8 cellular contexts compared by ENCODE assay signal in the genomic region with DNA sequence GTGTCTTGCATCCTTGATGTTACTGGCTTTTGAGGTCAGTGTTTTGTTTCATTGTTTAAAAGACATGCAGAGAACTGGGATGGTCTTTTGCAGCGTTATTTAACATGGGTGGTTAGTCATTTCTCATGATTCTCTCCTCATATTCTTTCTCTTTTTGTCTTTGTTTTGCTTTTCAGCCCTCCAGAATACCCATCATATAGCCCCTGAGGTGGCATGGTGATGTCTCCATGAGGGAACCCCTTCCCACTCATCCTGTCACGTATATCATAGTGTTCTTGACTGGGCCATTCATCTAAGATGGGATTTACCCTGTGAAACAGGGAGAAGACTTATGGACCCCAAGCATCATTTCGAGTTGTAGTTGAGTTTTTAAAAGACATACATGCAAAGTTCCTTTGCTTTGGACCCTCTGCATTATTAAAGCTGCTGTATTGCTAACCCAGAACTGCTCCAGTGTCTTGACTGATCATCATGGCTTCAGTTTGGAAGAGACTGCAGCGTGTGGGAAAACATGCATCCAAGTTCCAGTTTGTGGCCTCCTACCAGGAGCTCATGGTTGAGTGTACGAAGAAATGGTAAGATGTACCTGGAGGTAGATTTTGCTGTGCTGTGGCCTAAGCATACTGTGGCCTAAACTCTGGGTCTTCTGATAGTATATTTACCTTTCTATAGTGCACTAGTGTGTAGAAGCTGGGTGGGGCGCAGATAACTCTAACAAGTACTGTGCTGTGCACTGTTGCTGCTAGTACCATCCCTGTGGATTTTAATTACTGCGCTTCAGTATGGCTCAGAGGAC. TPM values are rescaled to one million over a fixed set of nuclear protein-coding genes. Genes with fewer than 3 reads are reported as not detected.
DNase-seq lines count a peak whose midpoint lies in the region; ATAC-seq and TF ChIP-seq lines count a peak whose summit lies in the region.

No MANE protein-coding gene starts in this region.

- intact Hi-C loops in ascending aorta (cut with DNase I) (loop anchor here (1.0 to 10.0 kb wide), 7 partner anchors 65 to 1138 kb away; a partner anchor contains a TSS), lower lobe of right lung (cut with DNase I) (no loop called here), aorta (cut with DNase I) (loop anchor here (5.0 to 10.0 kb wide), 2 partner anchors 202 to 250 kb away; a partner anchor contains a TSS)

- H3K4me3 Mint-ChIP-seq in stimulated activated naive CD8-positive, alpha-beta T cell treated with anti-CD3 and anti-CD28 coated beads, Interleukin-15, Interleukin-2, amounts not matched to agents 100 ng/mL and 50 ng/mL, for 24 hours = peak overlapping the region; percentile 81

- ATAC-seq in stimulated activated naive CD8-positive, alpha-beta T cell treated with anti-CD3 and anti-CD28 coated beads, Interleukin-15, Interleukin-2, amounts not matched to agents 100 U/mL and 50 U/mL, for 24 hours = no peak
- ATAC-seq in lower lobe of right lung (no peak), aorta (ENCODE audit: low FRiP score) (no peak), HG03095 (IDR thresholded peaks at IDR 0.05; ENCODE audit: unreplicated experiment) (no peak)

- WGBS in aorta, 2 donors = 69 to 72% methylated on average over 7 of the region's 7 CpGs

- POLR2A ChIA-PET in HEK293T (lab: Yijun Ruan, JAX) = no interaction called here

- peak overlapping the region; percentile 91 for H3K27ac ChIP-seq in ascending aorta
- peak overlapping the region; percentile 84 for H3K27ac ChIP-seq in lower lobe of right lung
- no peak overlapping the region for H3K27ac ChIP-seq in aorta (ENCODE audit: low read depth in 1 of 2, low read length in 2 of 2)

- H3K27me3 Mint-ChIP-seq in stimulated activated naive CD8-positive, alpha-beta T cell treated with anti-CD3 and anti-CD28 coated beads, Interleukin-15, Interleukin-2, amounts not matched to agents 100 ng/mL and 50 ng/mL, for 24 hours = no peaks in the 10 kb centered on the region

- H3K27ac Mint-ChIP-seq in stimulated activated naive CD8-positive, alpha-beta T cell treated with anti-CD3 and anti-CD28 coated beads, Interleukin-15, Interleukin-2, amounts not matched to agents 100 ng/mL and 50 ng/mL, for 24 hours = peak overlapping the region; percentile 17

- H3K4me1 ChIP-seq in ascending aorta (peaks cover 4 to 22% of the 10 kb centered on the region in 2 donors), lower lobe of right lung (peaks cover 27% of the 10 kb centered on the region), aorta (ENCODE audit: control insufficient read depth in 1 of 2, insufficient read depth in 2 of 2, low read length in 2 of 2) (peaks cover 0 to 7% of the 10 kb centered on the region in 2 donors)

- no peak for TF ChIP-seq CTCF in ascending aorta (IDR thresholded peaks at IDR 0.05)
- no peak for TF ChIP-seq CTCF in lower lobe of right lung (IDR thresholded peaks at IDR 0.05)

- H3K27me3 ChIP-seq in ascending aorta = no peaks in the 10 kb centered on the region
- no peaks in the 10 kb centered on the region for H3K27me3 ChIP-seq in lower lobe of right lung (ENCODE audit: low read depth)
- no peaks in the 10 kb centered on the region for H3K27me3 ChIP-seq in aorta (ENCODE audit: control insufficient read depth in 1 of 2, insufficient read depth in 2 of 2, low read length in 1 of 2)

- H3K36me3 ChIP-seq in ascending aorta (no peaks in the 10 kb centered on the region), lower lobe of right lung (peaks cover 8% of the 10 kb centered on the region), aorta (ENCODE audit: control insufficient read depth in 1 of 2, insufficient read depth in 2 of 2, low read length in 1 of 2) (no peaks in the 10 kb centered on the region)

- peaks cover 6% of the 10 kb centered on the region for H3K9me3 Mint-ChIP-seq in stimulated activated naive CD8-positive, alpha-beta T cell treated with anti-CD3 and anti-CD28 coated beads, Interleukin-15, Interleukin-2, amounts not matched to agents 100 ng/mL and 50 ng/mL, for 24 hours

- peak overlapping the region; percentile 84 to 86 for H3K4me3 ChIP-seq in ascending aorta
- H3K4me3 ChIP-seq in lower lobe of right lung = peak overlapping the region; percentile 78
- H3K4me3 ChIP-seq in aorta (ENCODE audit: low read length in 2 of 2) = peak overlapping the region; percentile 31 to 79

- H3K4me1 Mint-ChIP-seq in stimulated activated naive CD8-positive, alpha-beta T cell treated with anti-CD3 and anti-CD28 coated beads, Interleukin-15, Interleukin-2, amounts not matched to agents 100 ng/mL and 50 ng/mL, for 24 hours (ENCODE audit: low read depth) = peaks cover 26% of the 10 kb centered on the region

- peaks cover 11% of the 10 kb centered on the region for H3K36me3 Mint-ChIP-seq in stimulated activated naive CD8-positive, alpha-beta T cell treated with anti-CD3 and anti-CD28 coated beads, Interleukin-15, Interleukin-2, amounts not matched to agents 100 ng/mL and 50 ng/mL, for 24 hours (ENCODE audit: low read depth)

- no peak for DNase-seq in stimulated activated naive CD8-positive, alpha-beta T cell treated with anti-CD3 and anti-CD28 coated beads, Interleukin-15, Interleukin-2, amounts not matched to agents 100 U/mL and 50 U/mL, for 24 hours
- DNase-seq in ascending aorta (ENCODE audit: low spot score in 2 of 2) = no peak
- DNase-seq in lower lobe of right lung = no peak
- DNase-seq in aorta = no peak
- DNase-seq in COLO829 (ENCODE audit: low spot score) = no peak
- no peak for DNase-seq in HEK293T (ENCODE audit: extremely low spot score)

- CTCF ChIA-PET in HEK293T (lab: Yijun Ruan, JAX) = interaction anchor here (0.5 kb wide), 1 partner anchor 188 kb away, joined by 3 read pairs; no protein-coding TSS in a partner anchor

- H3K9me3 ChIP-seq in ascending aorta (no peaks in the 10 kb centered on the region), lower lobe of right lung (no peaks in the 10 kb centered on the region), aorta (ENCODE audit: control insufficient read depth, low read length) (no peaks in the 10 kb centered on the region)

TF ChIP-seq in HEK293T, 16 proteins besides CTCF, POLR2A, EP300 and RAD21:
- no peak for TF ChIP-seq CTBP1 (IDR thresholded peaks at IDR 0.05; ENCODE audit: borderline replicate concordance)
- TF ChIP-seq NFRKB (IDR thresholded peaks at IDR 0.05) = no peak
- TF ChIP-seq LEF1 (IDR thresholded peaks at IDR 0.05; ENCODE audit: borderline replicate concordance) = no peak
- no peak for TF ChIP-seq HDGF (IDR thresholded peaks at IDR 0.05; ENCODE audit: borderline replicate concordance)
- TF ChIP-seq BHLHE40 (IDR thresholded peaks at IDR 0.05; ENCODE audit: borderline replicate concordance) = no peak
- TF ChIP-seq FOXM1 (IDR thresholded peaks at IDR 0.05; ENCODE audit: borderline replicate concordance) = no peak
- TF ChIP-seq FOXA1 (IDR thresholded peaks at IDR 0.05) = no peak
- no peak for TF ChIP-seq ZNF384 (IDR thresholded peaks at IDR 0.05)
- no peak for TF ChIP-seq ELF4 (IDR thresholded peaks at IDR 0.05)
- TF ChIP-seq SUZ12 (IDR thresholded peaks at IDR 0.05) = no peak
- TF ChIP-seq SP1 (IDR thresholded peaks at IDR 0.05) = no peak

RNA-seq across cellular contexts. Expression of a gene that starts 1.4 kb away (rescaled TPM):
- total RNA-seq in ascending aorta (19.9 TPM), lower lobe of right lung (45.8 TPM), aorta (10 to 100 TPM; 42.7 to 70.9 TPM)
- polyA plus RNA-seq in aorta = 10 to 100 TPM; 12.0 to 13.5 TPM

Comparison
In these comparisons a context has a peak if more than half of its experiments do, and no peak if none do; other contexts are left out.
1. H3K27ac ChIP-seq: peak in ascending aorta (2 of 2) and lower lobe of right lung (single experiment); none in aorta (0 of 2).
2. Peak in every context shown above with its lines, with median percentiles within 50 percentile points of each other: H3K4me3 ChIP-seq.